ENCODE assay signal across 8 cellular contexts in the genomic region with DNA sequence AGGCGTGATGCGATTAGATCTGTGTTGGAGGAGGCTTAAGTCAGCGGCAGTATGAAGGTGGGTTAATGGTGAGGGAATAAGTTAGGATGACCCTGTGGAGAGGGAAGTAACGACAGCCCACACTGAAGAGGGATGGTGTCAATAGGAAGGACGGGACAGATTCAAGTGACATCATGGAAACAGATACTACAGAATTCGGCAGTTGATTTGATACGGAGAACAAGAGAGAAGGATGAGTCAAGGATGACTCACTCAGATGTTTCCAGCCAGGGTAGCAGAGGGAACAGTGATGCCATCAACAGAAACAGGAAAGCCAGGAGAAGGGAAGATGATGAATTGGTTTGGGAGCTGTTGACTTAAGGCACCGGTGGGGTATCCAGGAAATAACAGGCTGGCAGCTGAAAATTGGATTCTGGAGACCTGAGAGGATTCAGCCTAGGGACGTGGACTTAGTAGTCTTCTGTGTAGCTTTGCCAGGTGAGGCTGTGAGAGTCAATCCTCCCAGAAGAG. TPM values are rescaled to one million over a fixed set of nuclear protein-coding genes. Genes with fewer than 3 reads are reported as not detected.
A peak's percentile ranks its signal among the peaks of the same experiment; 100 is the strongest.
DNase-seq lines count a peak whose midpoint lies in the region; ATAC-seq and TF ChIP-seq lines count a peak whose summit lies in the region.

No MANE protein-coding gene starts in this region.

- H3K9ac ChIP-seq in SK-N-SH (peak overlapping the region; percentile 75), fibroblast of lung (ENCODE audit: insufficient read depth, low read length) (no peak overlapping the region)

- POLR2A ChIA-PET in SK-N-SH (lab: Yijun Ruan, JAX): no interaction called here

- TF ChIP-seq CTCF in SK-N-SH (IDR thresholded peaks at IDR 0.05) (no peak), fibroblast of lung (conservative IDR thresholded peaks at IDR 0.05 in 1 of 2, IDR thresholded peaks at IDR 0.05 in 1 of 2; ENCODE audit: low read depth in 1 of 2, low read length in 2 of 2) (no peak), thyroid gland (IDR thresholded peaks at IDR 0.05) (no peak), ovary (IDR thresholded peaks at IDR 0.05) (no peak)

- DNase-seq in stimulated activated CD4-positive, alpha-beta T cell treated with anti-CD3 and anti-CD28 coated beads, Interleukin-4, amount 100 ng/mL, for 24 hours: peak; percentile 14
- DNase-seq in stimulated activated CD4-positive, alpha-beta T cell treated with anti-CD3 and anti-CD28 coated beads, Interleukin-4, amount 100 ng/mL, for 1 hour: no peak
- DNase-seq in SK-N-SH (peak; percentile 8), fibroblast of lung (ENCODE audit: low read depth in 2 of 2) (peak; percentile 90 to 94), thyroid gland (no peak), ovary (no peak)

- H3K36me3 ChIP-seq in SK-N-SH (replicated peaks in 1 of 2; ENCODE audit: control insufficient read depth in 1 of 2, insufficient read depth in 2 of 2, low read length in 1 of 2) (no peaks in the 10 kb centered on the region), fibroblast of lung (ENCODE audit: control insufficient read depth, insufficient read depth, low read length) (no peaks in the 10 kb centered on the region), thyroid gland (no peaks in the 10 kb centered on the region), ovary (no peaks in the 10 kb centered on the region)

- no peaks in the 10 kb centered on the region for H3K9me3 ChIP-seq in SK-N-SH
- H3K9me3 ChIP-seq in fibroblast of lung (ENCODE audit: control insufficient read depth, insufficient read depth, low read depth, low read length): no peaks in the 10 kb centered on the region
- no peaks in the 10 kb centered on the region for H3K9me3 ChIP-seq in thyroid gland
- no peaks in the 10 kb centered on the region for H3K9me3 ChIP-seq in ovary

- H3K4me2 ChIP-seq in SK-N-SH (peak overlapping the region; percentile 85), fibroblast of lung (ENCODE audit: extremely low read depth, insufficient read depth, low read length) (no peak overlapping the region)

- H3K79me2 ChIP-seq in SK-N-SH (ENCODE audit: insufficient read depth) (no peaks in the 10 kb centered on the region), fibroblast of lung (ENCODE audit: control insufficient read depth, insufficient read depth, low read length) (no peaks in the 10 kb centered on the region)

- no peak for TF ChIP-seq RAD21 in SK-N-SH (IDR thresholded peaks at IDR 0.05; ENCODE audit: low read length)

- H3K4me1 ChIP-seq in SK-N-SH (ENCODE audit: control insufficient read depth in 1 of 2, insufficient read depth in 2 of 2, low read depth in 1 of 2, low read length in 1 of 2) (peaks cover 0 to 33% of the 10 kb centered on the region in 2 experiments; a peak in 3 of 4 replicates), fibroblast of lung (ENCODE audit: control insufficient read depth, extremely low read depth, insufficient read depth, low read length) (no peaks in the 10 kb centered on the region), thyroid gland (no peaks in the 10 kb centered on the region), ovary (ENCODE audit: insufficient read depth) (no peaks in the 10 kb centered on the region)

- TF ChIP-seq POLR2A in thyroid gland (IDR thresholded peaks at IDR 0.05): no peak
- no peak for TF ChIP-seq POLR2A in ovary (IDR thresholded peaks at IDR 0.05)

- WGBS in SK-N-SH (ENCODE audit: low lambda C conversion rate): 15% methylated on average over 9 of the region's 9 CpGs
- WGBS in thyroid gland, 2 donors: 69 to 75% methylated on average over 9 of the region's 9 CpGs
- WGBS in ovary, 3 donors: 63 to 67% (median 66%) methylated on average over 9 of the region's 9 CpGs

- H2AFZ ChIP-seq in SK-N-SH (ENCODE audit: low read depth): peak overlapping the region; percentile 88
- H2AFZ ChIP-seq in fibroblast of lung (ENCODE audit: low read length): no peak overlapping the region

- CTCF ChIA-PET in SK-N-SH (lab: Yijun Ruan, JAX): no interaction called here

- H3K27ac ChIP-seq in SK-N-SH (ENCODE audit: low read depth in 2 of 2, low read length in 1 of 2): peak overlapping the region in 1 of 2 experiments; percentile 98; a peak in 2 of 4 replicates
- no peak overlapping the region for H3K27ac ChIP-seq in fibroblast of lung (ENCODE audit: insufficient read depth, low read length)
- no peak overlapping the region for H3K27ac ChIP-seq in thyroid gland
- H3K27ac ChIP-seq in ovary: no peak overlapping the region

- TF ChIP-seq EP300 in SK-N-SH (IDR thresholded peaks at IDR 0.05; ENCODE audit: borderline replicate concordance in 1 of 2, low read depth in 1 of 2, low read length in 1 of 2): peak in 1 of 2 experiments; percentile 84; a peak in 1 of 4 replicates
- no peak for TF ChIP-seq EP300 in ovary (IDR thresholded peaks at IDR 0.05)

- peak overlapping the region; percentile 23 to 53; a peak in 3 of 4 replicates for H3K4me3 ChIP-seq in SK-N-SH (ENCODE audit: low read depth in 2 of 2, low read length in 1 of 2)
- peak overlapping the region in 1 of 4 experiments; percentile 11 for H3K4me3 ChIP-seq in fibroblast of lung (replicated peaks in 1 of 4; ENCODE audit: control extremely low read depth in 1 of 4, insufficient read depth in 1 of 4, low read depth in 3 of 4, low read length in 4 of 4)
- H3K4me3 ChIP-seq in thyroid gland (replicated peaks in 1 of 3): no peak overlapping the region
- H3K4me3 ChIP-seq in ovary: no peak overlapping the region

- no peaks in the 10 kb centered on the region for H4K20me1 ChIP-seq in SK-N-SH (ENCODE audit: insufficient read depth)
- H4K20me1 ChIP-seq in fibroblast of lung (ENCODE audit: control insufficient read depth, extremely low read depth, insufficient read depth, low read length): no peaks in the 10 kb centered on the region

- no peaks in the 10 kb centered on the region for H3K9me2 ChIP-seq in SK-N-SH

- H3F3A ChIP-seq in SK-N-SH (replicated peaks; ENCODE audit: insufficient read depth): peaks cover 29% of the 10 kb centered on the region

- ATAC-seq in HG03045 (IDR thresholded peaks at IDR 0.05; ENCODE audit: unreplicated experiment) (no peak), GM21381 (IDR thresholded peaks at IDR 0.05; ENCODE audit: unreplicated experiment) (no peak)

- H3K27me3 ChIP-seq in SK-N-SH (ENCODE audit: insufficient read depth) (no peaks in the 10 kb centered on the region), fibroblast of lung (ENCODE audit: control insufficient read depth, insufficient read depth, low read length) (no peaks in the 10 kb centered on the region), thyroid gland (no peaks in the 10 kb centered on the region), ovary (no peaks in the 10 kb centered on the region)

- intact Hi-C loops in thyroid gland (cut with DNase I): no loop called here
- intact Hi-C loops in ovary (cut with DNase I): no loop called here

TF ChIP-seq in SK-N-SH, 30 proteins besides CTCF, POLR2A, EP300 and RAD21 (continues in another document):
- TF ChIP-seq CHD2 (IDR thresholded peaks at IDR 0.05; ENCODE audit: low read length, partially characterized antibody) (no peak), TCF12 (IDR thresholded peaks at IDR 0.05) (peak; percentile 83), JUND (IDR thresholded peaks at IDR 0.05) (peak; percentile 99), POLR2AphosphoS5 (IDR thresholded peaks at IDR 0.05; ENCODE audit: low read depth, low read length) (peak; percentile 34; the same call in 1 of the 2 replicates), TAF1 (IDR thresholded peaks at IDR 0.05; ENCODE audit: borderline replicate concordance, low read depth, low read length) (no peak), FOSL2 (IDR thresholded peaks at IDR 0.05; ENCODE audit: borderline replicate concordance, low read depth) (peak; percentile 99), RFX5 (IDR thresholded peaks at IDR 0.05; ENCODE audit: low read length) (no peak), NFIC (IDR thresholded peaks at IDR 0.05; ENCODE audit: borderline replicate concordance) (peak; percentile 57; the same call in 1 of the 2 replicates), TEAD4 (IDR thresholded peaks at IDR 0.05; ENCODE audit: borderline replicate concordance, insufficient read depth) (0 out of 2 replicates have a peak, but pooled peaks have one; percentile 30), YY1 (IDR thresholded peaks at IDR 0.05; ENCODE audit: low read depth) (no peak), ELF1 (IDR thresholded peaks at IDR 0.05) (peak; percentile 67), FOXJ3 (CRISPR knock-in tag; IDR thresholded peaks at IDR 0.05) (no peak)
- TF ChIP-seq, protein P1, sequence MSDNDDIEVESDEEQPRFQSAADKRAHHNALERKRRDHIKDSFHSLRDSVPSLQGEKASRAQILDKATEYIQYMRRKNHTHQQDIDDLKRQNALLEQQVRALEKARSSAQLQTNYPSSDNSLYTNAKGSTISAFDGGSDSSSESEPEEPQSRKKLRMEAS (IDR thresholded peaks at IDR 0.05; ENCODE audit: low read depth): peak; percentile 26; the same call in 1 of the 2 replicates
- TF ChIP-seq, protein P2, sequence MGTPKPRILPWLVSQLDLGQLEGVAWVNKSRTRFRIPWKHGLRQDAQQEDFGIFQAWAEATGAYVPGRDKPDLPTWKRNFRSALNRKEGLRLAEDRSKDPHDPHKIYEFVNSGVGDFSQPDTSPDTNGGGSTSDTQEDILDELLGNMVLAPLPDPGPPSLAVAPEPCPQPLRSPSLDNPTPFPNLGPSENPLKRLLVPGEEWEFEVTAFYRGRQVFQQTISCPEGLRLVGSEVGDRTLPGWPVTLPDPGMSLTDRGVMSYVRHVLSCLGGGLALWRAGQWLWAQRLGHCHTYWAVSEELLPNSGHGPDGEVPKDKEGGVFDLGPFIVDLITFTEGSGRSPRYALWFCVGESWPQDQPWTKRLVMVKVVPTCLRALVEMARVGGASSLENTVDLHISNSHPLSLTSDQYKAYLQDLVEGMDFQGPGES (IDR thresholded peaks at IDR 0.05; ENCODE audit: low read depth, low read length): no peak

RNA-seq across cellular contexts. Expression of gene SHC4, which starts 38.0 kb away (rescaled TPM):
- polyA plus RNA-seq in SK-N-SH (2012; rRNA removed) (1.6 and 1.9 TPM in 2 replicates), fibroblast of lung (0.75 and 0.94 TPM in 2 replicates), ovary (1 to 10 TPM in 1 of 2 donors, under 1 TPM in 1; 0.38 to 1.8 TPM)
- 1.7 and 1.9 TPM in 2 replicates for polyA plus RNA-seq in SK-N-SH (2012; cell fraction: cytosol; rRNA removed)
- polyA plus RNA-seq in SK-N-SH (2012; cell fraction: nucleus; rRNA removed): 2.6 and 4.5 TPM in 2 replicates
- total RNA-seq in fibroblast of lung (0.77 and 1.5 TPM in 2 replicates), thyroid gland (1 to 10 TPM in 1 of 4 donors, under 1 TPM in 3; 0.13 to 1.1 (median 0.49) TPM), ovary (under 1 TPM; 0.10 to 0.79 (median 0.33) TPM)
- polyA plus RNA-seq in fibroblast of lung (2012): 0.73 and 0.96 TPM in 2 replicates
- polyA minus RNA-seq in fibroblast of lung (ENCODE audit: low replicate concordance): 1.5 TPM in 1 of 2 replicates, not detected in the other

RNA-seq across cellular contexts. Expression of gene EID1, which starts 47.8 kb away (rescaled TPM):
- polyA plus RNA-seq in SK-N-SH (2012; rRNA removed) (170 and 228 TPM in 2 replicates), fibroblast of lung (287 and 331 TPM in 2 replicates), ovary (100 to 1,000 TPM; 206 to 229 TPM)
- 219 and 294 TPM in 2 replicates for polyA plus RNA-seq in SK-N-SH (2012; cell fraction: cytosol; rRNA removed)
- 90.3 and 100 TPM in 2 replicates for polyA plus RNA-seq in SK-N-SH (2012; cell fraction: nucleus; rRNA removed)
- total RNA-seq in fibroblast of lung (160 and 184 TPM in 2 replicates), thyroid gland (100 to 1,000 TPM; 213 to 305 (median 273) TPM), ovary (100 to 1,000 TPM; 151 to 256 (median 219) TPM)
- 223 and 225 TPM in 2 replicates for polyA plus RNA-seq in fibroblast of lung (2012)
- polyA minus RNA-seq in fibroblast of lung (ENCODE audit: low replicate concordance): 22.4 and 25.6 TPM in 2 replicates

Comparison
In these comparisons a context has a peak if more than half of its experiments do, and no peak if none do; other contexts are left out.
1. DNase-seq: peak in stimulated activated CD4-positive, alpha-beta T cell treated with anti-CD3 and anti-CD28 coated beads, Interleukin-4, amount 100 ng/mL, for 24 hours (single experiment), SK-N-SH (single experiment) and fibroblast of lung (2 of 2); none in stimulated activated CD4-positive, alpha-beta T cell treated with anti-CD3 and anti-CD28 coated beads, Interleukin-4, amount 100 ng/mL, for 1 hour (single experiment), thyroid gland (0 of 2) and ovary (0 of 5).
2. H3K4me3 ChIP-seq: peak in SK-N-SH (2 of 2); none in thyroid gland (0 of 3) and ovary (single experiment).